In genomic region chr20:16367948-16368560, GRCh38 we compare ENCODE assay signal across 23 cellular contexts.
DNase-seq lines count a peak whose midpoint lies in the region; ATAC-seq and TF ChIP-seq lines count a peak whose summit lies in the region.
"Had no signal": no experiment of that assay in that cellular context is flagged by ENCODE, and none has a peak within 500 bp of the region (broad histone marks: within the 10 kb centered on the region; RNA-seq: fewer than 3 reads in every experiment).

No MANE protein-coding gene starts in this region.

- H3K4me2 ChIP-seq in PC-3 (ENCODE audit: low read length): no peak overlapping the region; the same call in 1 of the 2 replicates
- H3K4me2 ChIP-seq: PC-9 had no signal

- H3K79me2 ChIP-seq in PC-3 (ENCODE audit: low read length): no peaks in the 10 kb centered on the region

- DNase-seq in Caco-2 (no peak), PC-3 (no peak), foreskin keratinocyte (no peak), psoas muscle (no peak)
- DNase-seq: CD8-positive, alpha-beta T cell; DMS 273 treated with DMSO at 0.1 percent for 48 hours; DMS79 treated with DMSO at 0.1 percent for 48 hours; GF-D8; Kasumi-1; NCI-H1105 treated with DMSO at 0.1 percent for 48 hours; NCI-H146; NCI-H1930; NCI-H2107; NCI-H446; NCI-H524 treated with DMSO at 0.1 percent for 48 hours; NCI-H774; PC-9; SHP77 had no signal

- peaks cover 1% of the 10 kb centered on the region; the same call in 1 of the 2 replicates for H4K20me1 ChIP-seq in PC-3 (ENCODE audit: low read length)

- peak overlapping the region; percentile 42 for H3K4me3 Mint-ChIP-seq in Caco-2 (ENCODE audit: unreplicated experiment)
- H3K4me3 Mint-ChIP-seq: B cell; CD8-positive, alpha-beta T cell had no signal

- WGBS in psoas muscle, 3 donors: 69 to 75% (median 70%) methylated on average over 14 of the region's 14 CpGs

- peak overlapping the region; percentile 83 for H3K27ac Mint-ChIP-seq in Caco-2 (ENCODE audit: unreplicated experiment)
- H3K27ac Mint-ChIP-seq: B cell; CD8-positive, alpha-beta T cell had no signal

- no peaks in the 10 kb centered on the region for H3F3A ChIP-seq in PC-3 (ENCODE audit: low read length, unreplicated experiment)

- H3K36me3 ChIP-seq in Caco-2 (ENCODE audit: control insufficient read depth, insufficient read depth, low read length) (0 out of 2 replicates have a peak, but pooled peaks cover 1% of the 10 kb centered on the region), PC-3 (ENCODE audit: low read depth, low read length) (no peaks in the 10 kb centered on the region), psoas muscle (ENCODE audit: insufficient read depth in 1 of 2, low read depth in 1 of 2) (peaks cover 0 to 7% of the 10 kb centered on the region in 2 donors)

- H3K4me3 ChIP-seq in Caco-2 (ENCODE audit: low read depth, low read length) (no peak overlapping the region), PC-3 (ENCODE audit: low read length) (no peak overlapping the region), psoas muscle (no peak overlapping the region)
- H3K4me3 ChIP-seq: PC-9 had no signal

- no peaks in the 10 kb centered on the region for H3K27me3 Mint-ChIP-seq in Caco-2 (ENCODE audit: insufficient read depth, unreplicated experiment)
- H3K27me3 Mint-ChIP-seq: B cell had no signal

- ATAC-seq in PC-3: no peak
- ATAC-seq in foreskin keratinocyte: peak; percentile 57
- ATAC-seq in psoas muscle: peak; percentile 53 to 75 (median 64)
- no peak for ATAC-seq in HG02840 (IDR thresholded peaks at IDR 0.05; ENCODE audit: low FRiP score, unreplicated experiment)
- ATAC-seq in GM19328 (IDR thresholded peaks at IDR 0.05; ENCODE audit: unreplicated experiment): no peak
- ATAC-seq in activated CD4-positive, CD25-positive, alpha-beta regulatory T cell treated with anti-CD3 and anti-CD28 coated beads, Interleukin-2, amount 50 U/mL, for 24 hours: no peak
- ATAC-seq: CD8-positive, alpha-beta T cell had no signal

- no peaks in the 10 kb centered on the region for H3K9me3 ChIP-seq in Caco-2
- H3K9me3 ChIP-seq in PC-3 (ENCODE audit: low read length): no peaks in the 10 kb centered on the region
- no peaks in the 10 kb centered on the region for H3K9me3 ChIP-seq in psoas muscle

- no peaks in the 10 kb centered on the region for H3K9me2 ChIP-seq in PC-3 (replicated peaks; ENCODE audit: low read length)

- CTCF ChIA-PET in Caco-2 (lab: Charles Lee): interaction anchor here (0.6 kb wide), 2 partner anchors 288 to 329 kb away, joined by 3 to 4 read pairs; no protein-coding TSS in a partner anchor
- CTCF ChIA-PET in PC-3 (lab: Charles Lee): no interaction called here

- H3K36me3 Mint-ChIP-seq in Caco-2 (ENCODE audit: insufficient read depth, unreplicated experiment): peaks cover 6% of the 10 kb centered on the region

- intact Hi-C loops in Caco-2 (cut with micrococcal nuclease; ENCODE audit: unreplicated experiment) (loop anchor here (5.0 kb wide), 1 partner anchor 39 kb away; no protein-coding TSS in a partner anchor), PC-3 (cut with micrococcal nuclease) (loop anchor here (10.0 kb wide), 1 partner anchor 63 kb away; no protein-coding TSS in a partner anchor), psoas muscle (cut with DNase I) (no loop called here)

- POLR2A ChIA-PET in Caco-2 (lab: Charles Lee) (no interaction called here), PC-3 (lab: Charles Lee; ENCODE audit: unreplicated experiment) (no interaction called here)

- no peak overlapping the region for H2AFZ ChIP-seq in PC-3 (ENCODE audit: low read length)
- H2AFZ ChIP-seq: PC-9 had no signal

- BruUV-seq in Caco-2 (replicated peaks; lab: Mats Ljungman, UMichigan) (no TSS peak), PC-3 (replicated peaks; lab: Mats Ljungman, UMichigan) (no TSS peak)

- TF ChIP-seq CTCF in Caco-2 (IDR thresholded peaks at IDR 0.05; ENCODE audit: insufficient read depth in 1 of 2, low read depth in 1 of 2, low read length in 1 of 2, severe bottlenecking in 1 of 2, unreplicated experiment in 1 of 2) (no peak), PC-3 (conservative IDR thresholded peaks at IDR 0.05; ENCODE audit: low read depth, low read length) (no peak), foreskin keratinocyte (conservative IDR thresholded peaks at IDR 0.05) (peak; percentile 33), psoas muscle (IDR thresholded peaks at IDR 0.05) (no peak)

- H3K9me3 Mint-ChIP-seq in Caco-2 (ENCODE audit: unreplicated experiment): no peaks in the 10 kb centered on the region
- H3K9me3 Mint-ChIP-seq: CD8-positive, alpha-beta T cell had no signal

- H3K27me3 ChIP-seq in Caco-2 (replicated peaks; ENCODE audit: control insufficient read depth, insufficient read depth, low read length): no peaks in the 10 kb centered on the region
- no peaks in the 10 kb centered on the region for H3K27me3 ChIP-seq in PC-3 (ENCODE audit: low read length)
- no peaks in the 10 kb centered on the region for H3K27me3 ChIP-seq in foreskin keratinocyte
- no peaks in the 10 kb centered on the region for H3K27me3 ChIP-seq in psoas muscle (ENCODE audit: insufficient read depth in 3 of 3, low read length in 2 of 3)

- H3K27ac ChIP-seq in PC-3 (ENCODE audit: low read length): peak overlapping the region; percentile 3; the same call in 1 of the 2 replicates
- H3K27ac ChIP-seq in foreskin keratinocyte: no peak overlapping the region
- peak overlapping the region; percentile 64 for H3K27ac ChIP-seq in psoas muscle
- H3K27ac ChIP-seq: C4-2B, PC-9 had no signal

- peaks cover 15% of the 10 kb centered on the region for H3K4me1 ChIP-seq in Caco-2
- peaks cover 17% of the 10 kb centered on the region for H3K4me1 ChIP-seq in PC-3 (ENCODE audit: insufficient read depth, low read length)
- H3K4me1 ChIP-seq in foreskin keratinocyte: no peaks in the 10 kb centered on the region
- H3K4me1 ChIP-seq in psoas muscle: peaks cover 17% of the 10 kb centered on the region

- H3K9ac ChIP-seq in PC-3 (ENCODE audit: low read length): no peak overlapping the region

- peaks cover 11% of the 10 kb centered on the region for H3K4me1 Mint-ChIP-seq in Caco-2 (ENCODE audit: low read depth, unreplicated experiment)
- H3K4me1 Mint-ChIP-seq: B cell had no signal

Comparison
In these comparisons a context has a peak if more than half of its experiments do, and no peak if none do; other contexts are left out.
1. ATAC-seq: peak in foreskin keratinocyte (single experiment) and psoas muscle (4 of 4); none in PC-3 (single experiment), HG02840 (single experiment), GM19328 (single experiment) and activated CD4-positive, CD25-positive, alpha-beta regulatory T cell treated with anti-CD3 and anti-CD28 coated beads, Interleukin-2, amount 50 U/mL, for 24 hours (0 of 2).
2. intact Hi-C loops: an anchor here in Caco-2 (5.0 kb wide) and PC-3 (10.0 kb wide); none called in psoas muscle.